ENCODE assay signal across 12 cellular contexts in the genomic region with DNA sequence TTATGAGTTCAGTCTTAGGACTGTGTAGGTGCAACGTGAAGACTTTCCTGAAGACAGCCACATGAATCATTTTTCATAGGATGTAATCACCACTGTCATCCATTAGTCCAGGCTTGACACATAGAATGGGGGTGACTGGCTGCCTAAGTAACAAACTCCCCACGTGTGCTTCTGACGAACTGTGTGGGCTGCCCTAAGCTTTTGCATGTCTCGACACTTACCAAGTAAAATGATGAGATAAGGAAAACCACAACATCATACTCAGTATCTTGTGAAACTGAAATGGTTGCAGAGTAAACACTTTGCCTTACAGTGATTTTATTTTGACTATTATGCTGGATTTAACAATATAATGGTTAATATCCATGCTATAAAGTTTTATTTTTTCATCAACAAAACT. TPM values are rescaled to one million over a fixed set of nuclear protein-coding genes. Genes with fewer than 3 reads are reported as not detected.
DNase-seq lines count a peak whose midpoint lies in the region; ATAC-seq and TF ChIP-seq lines count a peak whose summit lies in the region.
"Had no signal": no experiment of that assay in that cellular context is flagged by ENCODE, and none has a peak within 500 bp of the region (broad histone marks: within the 10 kb centered on the region; RNA-seq: fewer than 3 reads in every experiment).

No MANE protein-coding gene starts in this region.

- H3K27ac ChIP-seq in upper lobe of right lung, result no peak overlapping the region
- H3K27ac ChIP-seq in stomach, result no peak overlapping the region
- H3K27ac ChIP-seq: C4-2B, right atrium auricular region had no signal

- 33 to 50% (median 44%) methylated on average over 4 of the region's 4 CpGs for WGBS in stomach, 5 donors

- ATAC-seq in esophagus mucosa (peak; percentile 85), upper lobe of right lung (peak; percentile 6)

- H3K36me3 ChIP-seq in upper lobe of right lung (no peaks in the 10 kb centered on the region), stomach (no peaks in the 10 kb centered on the region)
- H3K36me3 ChIP-seq: right atrium auricular region had no signal

- intact Hi-C loops in upper lobe of right lung (cut with DNase I) (no loop called here), stomach (cut with DNase I; ENCODE audit: low total_unique reads) (no loop called here)

- H3K9me3 ChIP-seq in upper lobe of right lung (no peaks in the 10 kb centered on the region), stomach (no peaks in the 10 kb centered on the region)
- H3K9me3 ChIP-seq: right atrium auricular region had no signal

- H3K27me3 ChIP-seq in upper lobe of right lung (peaks cover 5% of the 10 kb centered on the region), stomach (peaks cover 0 to 36% (median 5%) of the 10 kb centered on the region in 3 donors)
- H3K27me3 ChIP-seq: right atrium auricular region had no signal

- TF ChIP-seq CTCF in upper lobe of right lung (IDR thresholded peaks at IDR 0.05) (no peak), stomach (IDR thresholded peaks at IDR 0.05) (no peak)

- no peak for TF ChIP-seq EP300 in stomach (IDR thresholded peaks at IDR 0.05)

- H3K4me3 ChIP-seq in upper lobe of right lung (no peak overlapping the region), stomach (no peak overlapping the region)
- H3K4me3 ChIP-seq: right atrium auricular region had no signal

- no peak for TF ChIP-seq POLR2A in stomach (IDR thresholded peaks at IDR 0.05)

- H3K4me1 ChIP-seq in upper lobe of right lung (peaks cover 6% of the 10 kb centered on the region), stomach (peaks cover 0 to 6% (median 0%) of the 10 kb centered on the region in 4 donors)

- DNase-seq in stimulated activated CD4-positive, alpha-beta T cell treated with anti-CD3 and anti-CD28 coated beads, Interleukin-15, amount 100 ng/mL, for 48 hours (ENCODE audit: low read depth in 2 of 2), result peak; percentile 7 to 14
- DNase-seq in stimulated activated CD4-positive, alpha-beta T cell treated with anti-CD3 and anti-CD28 coated beads, Interleukin-4, amount 100 ng/mL, for 24 hours, result no peak
- DNase-seq in RKO (ENCODE audit: low spot score) (peak; percentile 52), upper lobe of right lung (no peak), stomach (no peak), islet precursor cell (no peak), NCI-H2227 (lab: John Stamatoyannopoulos, UW; ENCODE audit: unreplicated experiment) (no peak)
- DNase-seq: aorta, NCI-H1417 treated with DMSO at 0.1 percent for 48 hours had no signal

RNA-seq across cellular contexts. Expression of a gene that starts 19.5 kb away (rescaled TPM):
- total RNA-seq in esophagus mucosa (5.1 TPM), upper lobe of right lung (36.7 TPM), stomach (10 to 100 TPM in 1 of 5 donors, 1 to 10 TPM in 2, under 1 TPM in 1, not detected in 1; 0.58 to 14.5 (median 7.1) TPM)
- polyA plus RNA-seq in stomach, result 1 to 10 TPM; 2.7 to 5.5 (median 3.8) TPM

Comparison
In these comparisons a context has a peak if more than half of its experiments do, and no peak if none do; other contexts are left out.
1. DNase-seq: peak in stimulated activated CD4-positive, alpha-beta T cell treated with anti-CD3 and anti-CD28 coated beads, Interleukin-15, amount 100 ng/mL, for 48 hours (2 of 2) and RKO (single experiment); none in stimulated activated CD4-positive, alpha-beta T cell treated with anti-CD3 and anti-CD28 coated beads, Interleukin-4, amount 100 ng/mL, for 24 hours (single experiment), upper lobe of right lung (single experiment), stomach (single experiment), islet precursor cell (single experiment) and NCI-H2227 (single experiment).